Comparison of ENCODE assay signal across 30 cellular contexts in genomic region chr17:79279320-79279719, GRCh38.
DNase-seq lines count a peak whose midpoint lies in the region; ATAC-seq, FAIRE-seq and TF ChIP-seq lines count a peak whose summit lies in the region.
"Had no signal": no experiment of that assay in that cellular context is flagged by ENCODE, and none has a peak within 500 bp of the region (broad histone marks: within the 10 kb centered on the region; RNA-seq: fewer than 3 reads in every experiment).

No MANE protein-coding gene starts in this region.

- H2BK120ac ChIP-seq in neuronal stem cell (ENCODE audit: low read depth, low read length) (no peak overlapping the region), trophoblast cell (ENCODE audit: insufficient read depth, low read length, poor library complexity) (no peak overlapping the region)

- H3K27me3 Mint-ChIP-seq in glutamatergic neuron (ENCODE audit: unreplicated experiment) (peaks cover 9% of the 10 kb centered on the region), natural killer cell (ENCODE audit: low read depth in 2 of 2) (no peaks in the 10 kb centered on the region)

- H2AFZ ChIP-seq in neuronal stem cell (ENCODE audit: low read length): no peak overlapping the region
- no peak overlapping the region for H2AFZ ChIP-seq in trophoblast cell (ENCODE audit: insufficient read depth, low read length, poor library complexity)

- no peaks in the 10 kb centered on the region for H3K9me3 ChIP-seq in neuronal stem cell (replicated peaks in 1 of 2; ENCODE audit: control insufficient read depth in 2 of 2, insufficient read depth in 1 of 2, low read depth in 1 of 2, low read length in 2 of 2)
- H3K9me3 ChIP-seq in trophoblast cell (ENCODE audit: insufficient read depth, low read depth, low read length): no peaks in the 10 kb centered on the region
- H3K9me3 ChIP-seq: BE2C, BLaER1 had no signal

- H3K79me2 ChIP-seq in trophoblast cell (ENCODE audit: control insufficient read depth, insufficient read depth, low read length, poor library complexity): no peaks in the 10 kb centered on the region

- intact Hi-C loops in posterior vena cava (cut with DNase I) (no loop called here), natural killer cell (cut with micrococcal nuclease) (no loop called here)

- H2AK5ac ChIP-seq in neuronal stem cell (ENCODE audit: low read depth, low read length) (no peak overlapping the region), trophoblast cell (ENCODE audit: low read length) (no peak overlapping the region)

- H2BK15ac ChIP-seq in neuronal stem cell (ENCODE audit: low read length): no peak overlapping the region

- H4K8ac ChIP-seq in neuronal stem cell (ENCODE audit: low read depth, low read length) (no peak overlapping the region), trophoblast cell (ENCODE audit: low read depth, low read length) (no peak overlapping the region)

- H3K9ac ChIP-seq in neuronal stem cell (ENCODE audit: low read depth, low read length, poor library complexity) (no peak overlapping the region), trophoblast cell (ENCODE audit: low read length) (no peak overlapping the region)
- H3K9ac ChIP-seq: BLaER1 had no signal

- TF ChIP-seq CTCF in bronchial epithelial cell (IDR thresholded peaks at IDR 0.05; ENCODE audit: insufficient read depth, low read length, severe bottlenecking) (no peak), glutamatergic neuron (IDR thresholded peaks at IDR 0.05; ENCODE audit: partially characterized antibody, unreplicated experiment) (no peak), natural killer cell (IDR thresholded peaks at IDR 0.05) (no peak)

- H3K4me2 ChIP-seq in neuronal stem cell (ENCODE audit: insufficient read depth, low read length, poor library complexity, severe bottlenecking) (no peak overlapping the region), trophoblast cell (ENCODE audit: low read length) (no peak overlapping the region)
- H3K4me2 ChIP-seq: BLaER1 had no signal

- H3K4me3 ChIP-seq in bronchial epithelial cell (ENCODE audit: low read depth, low read length): no peak overlapping the region
- no peak overlapping the region for H3K4me3 ChIP-seq in neuronal stem cell (ENCODE audit: low read length in 2 of 2)
- peak overlapping the region; percentile 0 for H3K4me3 ChIP-seq in trophoblast cell (ENCODE audit: low read depth, low read length)
- H3K4me3 ChIP-seq: BLaER1, GM12878 had no signal

- H4K12ac ChIP-seq in trophoblast cell (ENCODE audit: low read depth, low read length): no peak overlapping the region

- H3K79me1 ChIP-seq in neuronal stem cell (ENCODE audit: low read depth, low read length) (no peaks in the 10 kb centered on the region), trophoblast cell (ENCODE audit: low read length) (no peaks in the 10 kb centered on the region)

- H3K27ac ChIP-seq in neuronal stem cell (replicated peaks; ENCODE audit: low read length) (no peak overlapping the region), trophoblast cell (ENCODE audit: low read depth, low read length) (no peak overlapping the region)
- H3K27ac ChIP-seq: BLaER1 had no signal

- H3K14ac ChIP-seq in neuronal stem cell (ENCODE audit: low read length) (no peak overlapping the region), trophoblast cell (ENCODE audit: low read length) (no peak overlapping the region)

- H3K36me3 ChIP-seq in bronchial epithelial cell (ENCODE audit: control insufficient read depth, insufficient read depth, low read length) (no peaks in the 10 kb centered on the region), neuronal stem cell (replicated peaks in 1 of 2; ENCODE audit: control insufficient read depth in 2 of 2, insufficient read depth in 2 of 2, low read length in 2 of 2) (no peaks in the 10 kb centered on the region), trophoblast cell (ENCODE audit: control insufficient read depth in 1 of 2, insufficient read depth in 2 of 2, low read length in 2 of 2) (no peaks in the 10 kb centered on the region)
- H3K36me3 ChIP-seq: BE2C, BLaER1 had no signal

- H3K27me3 ChIP-seq in bronchial epithelial cell (ENCODE audit: control insufficient read depth, insufficient read depth, low read length) (no peaks in the 10 kb centered on the region), neuronal stem cell (ENCODE audit: control insufficient read depth in 3 of 3, insufficient read depth in 3 of 3, low read depth in 1 of 3, low read length in 3 of 3) (peaks cover 0 to 17% (median 0%) of the 10 kb centered on the region in 3 experiments), trophoblast cell (ENCODE audit: insufficient read depth, low read length) (no peaks in the 10 kb centered on the region)
- H3K27me3 ChIP-seq: BLaER1 had no signal

- H3K4me1 Mint-ChIP-seq in glutamatergic neuron (ENCODE audit: low read depth, unreplicated experiment): peaks cover 24% of the 10 kb centered on the region
- H3K4me1 Mint-ChIP-seq in natural killer cell: peaks cover 11 to 15% of the 10 kb centered on the region in 2 donors
- H3K4me1 Mint-ChIP-seq: CD14-positive monocyte; CD4-positive, alpha-beta memory T cell had no signal

- H2BK5ac ChIP-seq in neuronal stem cell (ENCODE audit: low read length) (no peak overlapping the region), trophoblast cell (ENCODE audit: low read depth, low read length, poor library complexity) (no peak overlapping the region)

- no peak overlapping the region for H3K4me3 Mint-ChIP-seq in glutamatergic neuron (ENCODE audit: unreplicated experiment)
- H3K4me3 Mint-ChIP-seq in natural killer cell: no peak overlapping the region
- H3K4me3 Mint-ChIP-seq: CD14-positive monocyte; CD4-positive, alpha-beta memory T cell; CD4-positive, CD25-positive, alpha-beta regulatory T cell; CD8-positive, alpha-beta memory T cell had no signal

- H3K4ac ChIP-seq in neuronal stem cell (ENCODE audit: low read length) (no peak overlapping the region), trophoblast cell (ENCODE audit: low read depth, low read length) (no peak overlapping the region)

- H2BK12ac ChIP-seq in neuronal stem cell (ENCODE audit: low read length) (no peak overlapping the region), trophoblast cell (ENCODE audit: low read length) (no peak overlapping the region)

- H3K9me3 Mint-ChIP-seq in glutamatergic neuron (ENCODE audit: unreplicated experiment): peaks cover 17% of the 10 kb centered on the region
- no peaks in the 10 kb centered on the region for H3K9me3 Mint-ChIP-seq in natural killer cell
- H3K9me3 Mint-ChIP-seq: CD4-positive, alpha-beta memory T cell; CD8-positive, alpha-beta memory T cell had no signal

- peak; percentile 13 for FAIRE-seq in bronchial epithelial cell (lab: Jason Lieb, UNC)
- FAIRE-seq: A204.1, GM12878, GM12892, GM18507, GM19239 had no signal

- H3K23ac ChIP-seq in neuronal stem cell (ENCODE audit: low read depth, low read length, poor library complexity): peak overlapping the region; percentile 8
- H3K23ac ChIP-seq in trophoblast cell (ENCODE audit: low read length): no peak overlapping the region

- H3K36me3 Mint-ChIP-seq in glutamatergic neuron (ENCODE audit: unreplicated experiment) (no peaks in the 10 kb centered on the region), natural killer cell (no peaks in the 10 kb centered on the region)
- H3K36me3 Mint-ChIP-seq: CD14-positive monocyte; CD4-positive, alpha-beta memory T cell; CD4-positive, CD25-positive, alpha-beta regulatory T cell; CD8-positive, alpha-beta memory T cell had no signal

- H3K27ac Mint-ChIP-seq in glutamatergic neuron (ENCODE audit: unreplicated experiment) (peak overlapping the region; percentile 19), natural killer cell (no peak overlapping the region)
- H3K27ac Mint-ChIP-seq: CD14-positive monocyte; CD4-positive, alpha-beta memory T cell; CD4-positive, CD25-positive, alpha-beta regulatory T cell; CD8-positive, alpha-beta memory T cell had no signal

- ATAC-seq in natural killer cell (no peak), GM18867 (IDR thresholded peaks at IDR 0.05; ENCODE audit: unreplicated experiment) (no peak)
- ATAC-seq: GM12878 had no signal

- peak overlapping the region; percentile 7 for H3K18ac ChIP-seq in neuronal stem cell (ENCODE audit: low read length)
- H3K18ac ChIP-seq in trophoblast cell (ENCODE audit: low read length): no peak overlapping the region

- no peak for DNase-seq in bronchial epithelial cell (ENCODE audit: low read depth)
- DNase-seq in glutamatergic neuron: no peak
- no peak for DNase-seq in neuronal stem cell (ENCODE audit: low spot score)
- DNase-seq in trophoblast cell: no peak
- DNase-seq in posterior vena cava (ENCODE audit: low spot score): no peak
- no peak for DNase-seq in stimulated activated CD4-positive, alpha-beta T cell treated with anti-CD3 and anti-CD28 coated beads, Interleukin-2, amount 100 ng/mL, for 48 hours
- DNase-seq in natural killer cell: no peak
- DNase-seq: 8988T; ACHN; BE2C; C1 segment of cervical spinal cord; CD4-positive, alpha-beta memory T cell; CD4-positive, CD25-positive, alpha-beta regulatory T cell; CD8-positive, alpha-beta memory T cell; COR-L47; DMS 273 treated with DMSO at 0.1 percent for 48 hours; DMS153; DMS53; DMS79; DND-41; EL; GDM1 had no signal

- no peak overlapping the region for H4K91ac ChIP-seq in neuronal stem cell (ENCODE audit: low read depth, low read length, poor library complexity)
- no peak overlapping the region for H4K91ac ChIP-seq in trophoblast cell (ENCODE audit: low read depth, low read length)

- WGBS in neuronal stem cell (ENCODE audit: extremely low coverage in 2 of 2, insufficient read length in 2 of 2, insufficient replicate concordance in 1 of 2), 2 donors: no CpG with 5 or more reads among the region's 11 CpGs
- no CpG with 5 or more reads among the region's 11 CpGs for WGBS in trophoblast cell (ENCODE audit: extremely low coverage, insufficient coverage, insufficient read length)

- H3K4me1 ChIP-seq in neuronal stem cell (ENCODE audit: control insufficient read depth in 2 of 2, insufficient read depth in 1 of 2, low read depth in 1 of 2, low read length in 2 of 2): peaks cover 3 to 4% of the 10 kb centered on the region in 2 donors
- no peaks in the 10 kb centered on the region for H3K4me1 ChIP-seq in trophoblast cell (ENCODE audit: control insufficient read depth in 1 of 2, insufficient read depth in 2 of 2, low read length in 2 of 2)
- H3K4me1 ChIP-seq: BE2C had no signal
